In genomic region chr2:222655748-222656543, GRCh38 we compare ENCODE assay signal across 8 cellular contexts. TPM values are rescaled to one million over a fixed set of nuclear protein-coding genes. Genes with fewer than 3 reads are reported as not detected.
DNase-seq lines count a peak whose midpoint lies in the region; ATAC-seq, FAIRE-seq and TF ChIP-seq lines count a peak whose summit lies in the region.

Gene FARSB (minus strand): TSS chr2:222656092. CDS start chr2:222656073, 19 bp downstream.

- peak; percentile 79 for DNase-seq in GM12892 (ENCODE audit: insufficient read length)
- peak; percentile 93 for DNase-seq in NCI-H146 (lab: John Stamatoyannopoulos, UW)
- peak; percentile 90 to 96 (median 92) for DNase-seq in T-helper 1 cell
- peak; percentile 94 to 97 (median 96) for DNase-seq in adrenal gland
- DNase-seq in heart right ventricle = peak; percentile 94 to 95
- DNase-seq in posterior vena cava (ENCODE audit: low spot score) = peak; percentile 99
- peak; percentile 98 for DNase-seq in upper lobe of right lung

- TF ChIP-seq POLR2A in GM12892 (IDR thresholded peaks at IDR 0.05; ENCODE audit: low read depth, low read length) (peak; percentile 96), adrenal gland (IDR thresholded peaks at IDR 0.05) (peak in 1 of 2 donors; percentile 30)

- H3K27ac ChIP-seq in adrenal gland = peak within 1 kb of the TSS; percentile 65 to 96 (median 82)
- peak within 1 kb of the TSS; percentile 69 to 95 (median 87) for H3K27ac ChIP-seq in heart right ventricle
- H3K27ac ChIP-seq in upper lobe of right lung = peak within 1 kb of the TSS; percentile 97

- ATAC-seq in HG02852 (IDR thresholded peaks at IDR 0.05; ENCODE audit: unreplicated experiment) = peak; percentile 87
- peak; percentile 98 to 100 (median 99) for ATAC-seq in heart right ventricle
- peak; percentile 98 for ATAC-seq in upper lobe of right lung

- no peak for TF ChIP-seq CTCF in adrenal gland (IDR thresholded peaks at IDR 0.05)
- TF ChIP-seq CTCF in heart right ventricle (IDR thresholded peaks at IDR 0.05) = no peak
- no peak for TF ChIP-seq CTCF in upper lobe of right lung (IDR thresholded peaks at IDR 0.05)

- 0 to 1% (median 0%) methylated on average over 29 to 50 of the region's 50 CpGs for WGBS in adrenal gland, 4 donors
- 0% methylated on average over 50 of the region's 50 CpGs for WGBS in heart right ventricle, 2 donors

- peak; percentile 97 for FAIRE-seq in GM12892 (lab: Jason Lieb, UNC)

- H3K4me3 ChIP-seq in adrenal gland (peak within 1 kb of the TSS; percentile 20 to 78 (median 60)), heart right ventricle (peak within 1 kb of the TSS; percentile 59 to 96 (median 86)), upper lobe of right lung (peak within 1 kb of the TSS; percentile 81)

- intact Hi-C loops in adrenal gland (cut with DNase I) = no loop called here
- intact Hi-C loops in heart right ventricle (cut with DNase I) = loop anchor here in 1 of 10 donors (5.0 kb wide), 1 partner anchor 51 kb away; no protein-coding TSS in a partner anchor
- intact Hi-C loops in posterior vena cava (cut with DNase I) = no loop called here
- intact Hi-C loops in upper lobe of right lung (cut with DNase I) = no loop called here

- H3K27me3 ChIP-seq in adrenal gland (no peaks in the 10 kb centered on the region), heart right ventricle (no peaks in the 10 kb centered on the region), upper lobe of right lung (no peaks in the 10 kb centered on the region)

- H3K9me3 ChIP-seq in adrenal gland (replicated peaks in 1 of 3) (no peaks in the 10 kb centered on the region), heart right ventricle (no peaks in the 10 kb centered on the region), upper lobe of right lung (no peaks in the 10 kb centered on the region)

- H3K4me1 ChIP-seq in adrenal gland (replicated peaks in 1 of 2) (peaks cover 11 to 29% of the 10 kb centered on the region in 2 donors), heart right ventricle (peaks cover 0 to 38% (median 24%) of the 10 kb centered on the region in 9 donors), upper lobe of right lung (peaks cover 14% of the 10 kb centered on the region)

- no peaks in the 10 kb centered on the region for H3K36me3 ChIP-seq in adrenal gland (replicated peaks in 1 of 2)
- no peaks in the 10 kb centered on the region for H3K36me3 ChIP-seq in heart right ventricle
- no peaks in the 10 kb centered on the region for H3K36me3 ChIP-seq in upper lobe of right lung

RNA-seq across cellular contexts. Expression of gene FARSB, which starts in this region (rescaled TPM):
- 54.8 TPM for polyA plus RNA-seq in GM12892 (2012; ENCODE audit: missing spikeins)
- 10 to 100 TPM in 5 of 8 donors, 1 to 10 TPM in 3; 7.2 to 25.0 (median 11.6) TPM for total RNA-seq in adrenal gland
- polyA plus RNA-seq in adrenal gland = 10 to 100 TPM; 14.5 to 55.9 (median 15.6) TPM
- 10 to 100 TPM; 16.1 to 26.6 (median 20.5) TPM for total RNA-seq in heart right ventricle
- polyA plus RNA-seq in heart right ventricle = 10 to 100 TPM; 12.1 to 22.8 TPM
- total RNA-seq in posterior vena cava = 10 to 100 TPM; 17.0 to 21.9 TPM
- 12.0 TPM for total RNA-seq in upper lobe of right lung

Comparison
In these comparisons a context has a peak if more than half of its experiments do, and no peak if none do; other contexts are left out.
1. Peak in every context shown above with its lines: DNase-seq, ATAC-seq, H3K4me3 ChIP-seq and H3K27ac ChIP-seq.